ENCODE assay signal across 8 cellular contexts in genomic region chr15:68114356-68114755, GRCh38.
DNase-seq lines count a peak whose midpoint lies in the region; ATAC-seq and TF ChIP-seq lines count a peak whose summit lies in the region.

No MANE protein-coding gene starts in this region.

- CTCF ChIA-PET in IMR-90 (lab: Yijun Ruan, JAX): no interaction called here

- no peak overlapping the region for H2BK15ac ChIP-seq in IMR-90 (ENCODE audit: low read depth, low read length)

- peaks cover 24% of the 10 kb centered on the region; the same call in 1 of the 2 replicates for H4K20me1 ChIP-seq in IMR-90 (ENCODE audit: insufficient read depth, low read length)

- dilution Hi-C loops in IMR-90 (cut with HindIII; ENCODE audit: low sequenced_read_pairs, unreplicated experiment): no loop called here

- H3K56ac ChIP-seq in IMR-90 (ENCODE audit: extremely low read depth, insufficient read depth, low read length): no peak overlapping the region

- no peaks in the 10 kb centered on the region for H3K9me1 ChIP-seq in IMR-90 (ENCODE audit: insufficient read depth, low read length)

- H3K36me3 ChIP-seq in ACC112 (ENCODE audit: insufficient read depth, low read length) (no peaks in the 10 kb centered on the region), IMR-90 (ENCODE audit: control insufficient read depth, insufficient read depth, low read length) (no peaks in the 10 kb centered on the region), liver (ENCODE audit: control insufficient read depth in 4 of 4, insufficient read depth in 3 of 4, low read depth in 1 of 4, low read length in 3 of 4) (no peaks in the 10 kb centered on the region)

- H3K4me3 ChIP-seq in ACC112 (ENCODE audit: low read depth, low read length) (peak overlapping the region; percentile 75), IMR-90 (ENCODE audit: insufficient read depth, low read depth, low read length) (peak overlapping the region; percentile 24), astrocyte of the spinal cord (ENCODE audit: low read depth, low read length) (peak overlapping the region; percentile 22), liver (ENCODE audit: low read depth in 1 of 3, low read length in 3 of 3) (peak overlapping the region; percentile 31 to 54 (median 40))

- no peak for TF ChIP-seq POLR2A in IMR-90 (IDR thresholded peaks at IDR 0.05; ENCODE audit: low read depth, low read length)

- no peak overlapping the region for H3K18ac ChIP-seq in IMR-90 (ENCODE audit: low read depth, low read length)

- in situ Hi-C loops in IMR-90 (cut with MboI; ENCODE audit: low sequenced_read_pairs) (no loop called here), astrocyte of the spinal cord (cut with HindIII; ENCODE audit: low sequenced_read_pairs) (no loop called here), G401 (cut with HindIII; ENCODE audit: low sequenced_read_pairs) (no loop called here)

- intact Hi-C loops in IMR-90 (cut with micrococcal nuclease): no loop called here

- no peak overlapping the region for H4K5ac ChIP-seq in IMR-90 (ENCODE audit: low read depth, low read length)

- H2BK120ac ChIP-seq in IMR-90 (ENCODE audit: low read depth, low read length): no peak overlapping the region

- POLR2A ChIA-PET in IMR-90 (lab: Charles Lee; ENCODE audit: unreplicated experiment): no interaction called here

- H2AK9ac ChIP-seq in IMR-90 (replicated peaks; ENCODE audit: low read depth, low read length, poor library complexity): no peak overlapping the region

- H2BK20ac ChIP-seq in IMR-90 (ENCODE audit: low read depth, low read length): no peak overlapping the region

- H3K79me2 ChIP-seq in ACC112 (ENCODE audit: control insufficient read depth, insufficient read depth, low read length, unreplicated experiment): peaks cover 78% of the 10 kb centered on the region

- H3K23ac ChIP-seq in IMR-90 (ENCODE audit: low read depth, low read length): no peak overlapping the region

- DNase-seq in IMR-90: peak; percentile 54
- peak; percentile 40 for DNase-seq in astrocyte of the spinal cord (ENCODE audit: low read depth, low spot score)
- no peak for DNase-seq in T1000 (lab: John Stamatoyannopoulos, UW)
- DNase-seq in stimulated activated CD4-positive, alpha-beta T cell treated with anti-CD3 and anti-CD28 coated beads, Interleukin-12 subunit alpha, Interleukin-12 subunit beta, amount 100 ng/mL, for 4 hours: no peak
- DNase-seq in G401 (ENCODE audit: low spot score): no peak

- H3K27me3 ChIP-seq in ACC112 (ENCODE audit: insufficient read depth, low read length): no peaks in the 10 kb centered on the region
- no peaks in the 10 kb centered on the region for H3K27me3 ChIP-seq in IMR-90 (ENCODE audit: control insufficient read depth, insufficient read depth, low read length)
- H3K27me3 ChIP-seq in liver (ENCODE audit: control insufficient read depth in 4 of 4, insufficient read depth in 4 of 4, low read length in 3 of 4): no peaks in the 10 kb centered on the region

- no peak overlapping the region; a peak in 1 of 4 replicates for H4K8ac ChIP-seq in IMR-90 (ENCODE audit: low read depth in 2 of 2, low read length in 2 of 2)

- H3K27ac ChIP-seq in ACC112 (ENCODE audit: low read depth, low read length): peak overlapping the region; percentile 50
- no peak overlapping the region; the same call in 1 of the 2 replicates for H3K27ac ChIP-seq in IMR-90 (ENCODE audit: insufficient read depth, low read length)
- H3K27ac ChIP-seq in liver (ENCODE audit: low read depth in 1 of 2, low read length in 2 of 2): peak overlapping the region; percentile 61 to 71

- peak overlapping the region; percentile 81 for H2BK5ac ChIP-seq in IMR-90 (ENCODE audit: low read depth, low read length, poor library complexity, severe bottlenecking)

- H3K4me1 ChIP-seq in ACC112 (ENCODE audit: control insufficient read depth, insufficient read depth, low read length, unreplicated experiment) (peaks cover 37% of the 10 kb centered on the region), IMR-90 (ENCODE audit: control insufficient read depth, insufficient read depth, low read length) (no peaks in the 10 kb centered on the region), liver (ENCODE audit: control insufficient read depth in 4 of 4, insufficient read depth in 4 of 4, low read length in 3 of 4) (peaks cover 2 to 38% (median 18%) of the 10 kb centered on the region in 4 donors)

- H4K91ac ChIP-seq in IMR-90 (ENCODE audit: insufficient read depth, low read depth, low read length): no peak overlapping the region

- H2AFZ ChIP-seq in ACC112 (ENCODE audit: low read length, unreplicated experiment): no peak overlapping the region
- no peak overlapping the region for H2AFZ ChIP-seq in IMR-90 (replicated peaks; ENCODE audit: low read length, poor library complexity)

- H3K9ac ChIP-seq in IMR-90 (ENCODE audit: low read depth, low read length): 0 out of 2 replicates have a peak overlapping the region, but pooled peaks have one; percentile 50
- peak overlapping the region in 1 of 2 donors; percentile 55 for H3K9ac ChIP-seq in liver (ENCODE audit: low read depth in 1 of 2, low read length in 2 of 2)

- no peak overlapping the region for H2AK5ac ChIP-seq in IMR-90 (ENCODE audit: low read depth, low read length)

- H3K9me3 ChIP-seq in IMR-90 (ENCODE audit: control insufficient read depth, insufficient read depth, low read length) (no peaks in the 10 kb centered on the region), liver (ENCODE audit: control insufficient read depth in 4 of 4, low read length in 3 of 4) (no peaks in the 10 kb centered on the region)

- no CpG with 5 or more reads among the region's 1 CpG for WGBS in IMR-90 (ENCODE audit: extremely low coverage in 2 of 2, insufficient read length in 1 of 2), 2 experiments
- 0% methylated on average over 1 of the region's 1 CpG for WGBS in liver

- no peak overlapping the region for H3K14ac ChIP-seq in IMR-90 (replicated peaks; ENCODE audit: low read depth, low read length)

- TF ChIP-seq RAD21 in IMR-90 (IDR thresholded peaks at IDR 0.05; ENCODE audit: low read length): no peak
- no peak for TF ChIP-seq RAD21 in liver (IDR thresholded peaks at IDR 0.05)

- H3K79me1 ChIP-seq in IMR-90 (ENCODE audit: low read depth in 1 of 2, low read length in 2 of 2): peaks cover 23 to 48% of the 10 kb centered on the region in 2 experiments

- ATAC-seq in IMR-90 (ENCODE audit: low read depth) (peak; percentile 57; the same call in 1 of the 2 replicates), GM18858 (IDR thresholded peaks at IDR 0.05; ENCODE audit: unreplicated experiment) (no peak)

- TF ChIP-seq CTCF in IMR-90 (conservative IDR thresholded peaks at IDR 0.05; ENCODE audit: low read depth, low read length): no peak
- no peak for TF ChIP-seq CTCF in astrocyte of the spinal cord (IDR thresholded peaks at IDR 0.05; ENCODE audit: low read depth, low read length)
- no peak for TF ChIP-seq CTCF in liver (IDR thresholded peaks at IDR 0.05; ENCODE audit: low read depth, low read length, missing input control)

- H3K4ac ChIP-seq in IMR-90 (ENCODE audit: low read depth, low read length): no peak overlapping the region

- H3K4me2 ChIP-seq in IMR-90 (ENCODE audit: low read depth, low read length): peak overlapping the region; percentile 83

- BruUV-seq in IMR-90 (replicated peaks; lab: Mats Ljungman, UMichigan): no TSS peak

TF ChIP-seq in IMR-90, 13 proteins besides CTCF, POLR2A, EP300 and RAD21:
- no peak for TF ChIP-seq MAZ (IDR thresholded peaks at IDR 0.05; ENCODE audit: borderline replicate concordance, low read depth, low read length)

TF ChIP-seq in liver, 16 proteins besides CTCF, POLR2A, EP300 and RAD21:
- TF ChIP-seq GABPA (IDR thresholded peaks at IDR 0.05 in 1 of 2, conservative IDR thresholded peaks at IDR 0.05 in 1 of 2) (no peak), JUND (IDR thresholded peaks at IDR 0.05) (no peak), EGR1 (IDR thresholded peaks at IDR 0.05; ENCODE audit: low read depth in 2 of 2) (no peak)

Comparison
In these comparisons a context has a peak if more than half of its experiments do, and no peak if none do; other contexts are left out.
1. H3K4me3 ChIP-seq: peak in every context shown above with its lines; median percentile 75 in ACC112; 40 in liver; 24 in IMR-90; 22 in astrocyte of the spinal cord.
2. DNase-seq: peak in IMR-90 (single experiment) and astrocyte of the spinal cord (single experiment); none in T1000 (single experiment), stimulated activated CD4-positive, alpha-beta T cell treated with anti-CD3 and anti-CD28 coated beads, Interleukin-12 subunit alpha, Interleukin-12 subunit beta, amount 100 ng/mL, for 4 hours (single experiment) and G401 (single experiment).